Comparison of ENCODE assay signal across 7 cellular contexts in genomic region chr22:36450923-36451322, GRCh38. TPM values are rescaled to one million over a fixed set of nuclear protein-coding genes. Genes with fewer than 3 reads are reported as not detected.
A peak's percentile ranks its signal among the peaks of the same experiment; 100 is the strongest.
DNase-seq lines count a peak whose midpoint lies in the region; ATAC-seq and TF ChIP-seq lines count a peak whose summit lies in the region.
"Not testable (repeated sequence)": the region's sequence is repeated elsewhere in the genome, so short reads cannot be mapped to it uniquely, and the experiment has no call there.

No MANE protein-coding gene starts in this region.

- H3K4me3 ChIP-seq in HCT116 (replicated peaks in 1 of 2; ENCODE audit: low read depth in 1 of 2, low read length in 2 of 2); RWPE2 (ENCODE audit: severe bottlenecking); heart right ventricle: not testable (repeated sequence)

- not testable (repeated sequence) for ATAC-seq in HCT116; RWPE2 (ENCODE audit: low read depth); activated T-cell treated with anti-CD3 and anti-CD28 coated beads, Interleukin-2, amount 50 U/mL, for 72 hours (replicated peaks in 1 of 2); central memory CD8-positive, alpha-beta T cell (replicated peaks; ENCODE audit: extremely low read depth, poor library complexity, severe bottlenecking); heart right ventricle; naive B cell (ENCODE audit: low read depth in 2 of 2); stimulated activated naive B cell treated with anti-CD40 and anti-IgM and Interleukin-4, amounts not matched to agents 10 μg/mL and 1 μg/mL and 100 μg/mL, for 72 hours (replicated peaks)

- H3K9me3 ChIP-seq in HCT116 (ENCODE audit: control insufficient read depth in 1 of 2, insufficient read depth in 1 of 2, low read depth in 1 of 2, low read length in 2 of 2); RWPE2 (ENCODE audit: severe bottlenecking); heart right ventricle: not testable (repeated sequence)

- TF ChIP-seq RAD21 in HCT116 (IDR thresholded peaks at IDR 0.05; ENCODE audit: low read depth), result not testable (repeated sequence)

- RAD21 ChIA-PET in HCT116 (lab: Charles Lee; ENCODE audit: low non-redundant PET in 1 of 2, low total read pairs in 2 of 2, uncharacterized antibody in 2 of 2, unreplicated experiment in 2 of 2), result interaction anchor here in 1 of 2 experiments (0.6 kb wide), 1 partner anchor 113 kb away, joined by 3 read pairs; no protein-coding TSS in a partner anchor

- BruUV-seq in HCT116 (replicated peaks; lab: Mats Ljungman, UMichigan), result not testable (repeated sequence)

- not testable (repeated sequence) for TF ChIP-seq CTCF in HCT116 (IDR thresholded peaks at IDR 0.05 in 2 of 3, conservative IDR thresholded peaks at IDR 0.05 in 1 of 3; ENCODE audit: borderline replicate concordance in 1 of 3, insufficient read depth in 1 of 3, low read depth in 2 of 3, low read length in 2 of 3); RWPE2 (IDR thresholded peaks at IDR 0.05; ENCODE audit: poor library complexity, severe bottlenecking); heart right ventricle (IDR thresholded peaks at IDR 0.05)

- H3K27ac Mint-ChIP-seq in activated T-cell treated with anti-CD3 and anti-CD28 coated beads, Interleukin-2, amount 50 U/mL, for 72 hours, result peak overlapping the region; percentile 16
- H3K27ac Mint-ChIP-seq in central memory CD8-positive, alpha-beta T cell (ENCODE audit: low read depth), result peak overlapping the region; percentile 82
- peak overlapping the region; percentile 89 to 100 (median 98) for H3K27ac Mint-ChIP-seq in naive B cell
- H3K27ac Mint-ChIP-seq in stimulated activated naive B cell treated with anti-CD40 and anti-IgM and Interleukin-4, amounts not matched to agents 10 μg/mL and 1 μg/mL and 100 μg/mL, for 72 hours, result peak overlapping the region; percentile 92

- not testable (repeated sequence) for H3K27me3 ChIP-seq in HCT116 (ENCODE audit: insufficient read depth, low read length); RWPE2 (ENCODE audit: insufficient read depth, poor library complexity, severe bottlenecking); heart right ventricle

- 93% methylated on average over 7 of the region's 7 CpGs for WGBS in heart right ventricle, 2 donors

- H3K4me3 Mint-ChIP-seq in activated T-cell treated with anti-CD3 and anti-CD28 coated beads, Interleukin-2, amount 50 U/mL, for 72 hours, result peak overlapping the region; percentile 49 to 73
- peak overlapping the region; percentile 13 for H3K4me3 Mint-ChIP-seq in central memory CD8-positive, alpha-beta T cell
- H3K4me3 Mint-ChIP-seq in naive B cell, result peak overlapping the region in 6 of 8 donors; percentile 9 to 84 (median 71)
- H3K4me3 Mint-ChIP-seq in stimulated activated naive B cell treated with anti-CD40 and anti-IgM and Interleukin-4, amounts not matched to agents 10 μg/mL and 1 μg/mL and 100 μg/mL, for 72 hours, result peak overlapping the region in 1 of 2 donors; percentile 43

- intact Hi-C loops in HCT116 (cut with micrococcal nuclease) (loop anchor here (5.0 kb wide), 1 partner anchor 64 kb away; the partner anchor contains the start of gene MYH9), heart right ventricle (cut with DNase I) (loop anchor here in 4 of 10 donors (5.0 kb wide), 2 partner anchors 64 to 129 kb away; partner anchors contain the start of gene MYH9 (in 3 of the 4))

- H3K9ac ChIP-seq in HCT116 (ENCODE audit: low read length), result peak overlapping the region; percentile 47; the same call in 1 of the 2 replicates

- H3K4me1 ChIP-seq in HCT116 (ENCODE audit: control insufficient read depth in 1 of 2, insufficient read depth in 2 of 2, low read length in 2 of 2), result peaks cover 29 to 48% of the 10 kb centered on the region in 2 experiments
- peaks cover 10% of the 10 kb centered on the region for H3K4me1 ChIP-seq in RWPE2 (ENCODE audit: insufficient read depth, poor library complexity, severe bottlenecking)
- peaks cover 16 to 93% (median 61%) of the 10 kb centered on the region in 9 donors for H3K4me1 ChIP-seq in heart right ventricle

- not testable (repeated sequence) for TF ChIP-seq POLR2A in HCT116 (IDR thresholded peaks at IDR 0.05; ENCODE audit: borderline replicate concordance, extremely low read depth, insufficient read depth, insufficient read length)

- CTCF ChIA-PET in HCT116 (lab: Charles Lee), result not testable (repeated sequence)

- peaks cover 51% of the 10 kb centered on the region for H3K4me1 Mint-ChIP-seq in activated T-cell treated with anti-CD3 and anti-CD28 coated beads, Interleukin-2, amount 50 U/mL, for 72 hours (ENCODE audit: low read depth)
- peaks cover 35% of the 10 kb centered on the region for H3K4me1 Mint-ChIP-seq in central memory CD8-positive, alpha-beta T cell
- peaks cover 32 to 67% (median 49%) of the 10 kb centered on the region in 3 donors for H3K4me1 Mint-ChIP-seq in naive B cell
- peaks cover 35 to 65% of the 10 kb centered on the region in 2 donors for H3K4me1 Mint-ChIP-seq in stimulated activated naive B cell treated with anti-CD40 and anti-IgM and Interleukin-4, amounts not matched to agents 10 μg/mL and 1 μg/mL and 100 μg/mL, for 72 hours

- not testable (repeated sequence) for H3K9me2 ChIP-seq in HCT116 (ENCODE audit: insufficient read depth)

- H3K36me3 ChIP-seq in HCT116 (ENCODE audit: control insufficient read depth in 1 of 2, insufficient read depth in 2 of 2, low read length in 2 of 2); RWPE2 (ENCODE audit: low read depth); heart right ventricle: not testable (repeated sequence)

- H3K27ac ChIP-seq in HCT116 (ENCODE audit: low read depth, low read length) (peak overlapping the region; percentile 50), RWPE2 (ENCODE audit: poor library complexity, severe bottlenecking) (peak overlapping the region; percentile 44), heart right ventricle (peak overlapping the region in 9 of 10 donors; percentile 69 to 97 (median 95))

- H3K4me2 ChIP-seq in HCT116 (ENCODE audit: low read length), result peak overlapping the region; percentile 85

- H3K9me3 Mint-ChIP-seq in activated T-cell treated with anti-CD3 and anti-CD28 coated beads, Interleukin-2, amount 50 U/mL, for 72 hours; central memory CD8-positive, alpha-beta T cell; naive B cell; stimulated activated naive B cell treated with anti-CD40 and anti-IgM and Interleukin-4, amounts not matched to agents 10 μg/mL and 1 μg/mL and 100 μg/mL, for 72 hours: not testable (repeated sequence)

- not testable (repeated sequence) for H4K20me1 ChIP-seq in HCT116 (ENCODE audit: insufficient read depth)

- H3K36me3 Mint-ChIP-seq in activated T-cell treated with anti-CD3 and anti-CD28 coated beads, Interleukin-2, amount 50 U/mL, for 72 hours (ENCODE audit: insufficient read depth in 2 of 2); naive B cell; stimulated activated naive B cell treated with anti-CD40 and anti-IgM and Interleukin-4, amounts not matched to agents 10 μg/mL and 1 μg/mL and 100 μg/mL, for 72 hours: not testable (repeated sequence)
- H3K36me3 Mint-ChIP-seq in central memory CD8-positive, alpha-beta T cell (ENCODE audit: insufficient read depth), result peaks cover 16% of the 10 kb centered on the region

- H3K79me2 ChIP-seq in HCT116 (ENCODE audit: insufficient read depth, low read length), result not testable (repeated sequence)

- H2AFZ ChIP-seq in HCT116 (ENCODE audit: low read depth, low read length, poor library complexity, severe bottlenecking), result not testable (repeated sequence)

- POLR2A ChIA-PET in HCT116 (lab: Charles Lee), result not testable (repeated sequence)

- not testable (repeated sequence) for DNase-seq in HCT116 (ENCODE audit: low read depth, low spot score); RWPE2 (ENCODE audit: low spot score); activated T-cell treated with anti-CD3 and anti-CD28 coated beads, Interleukin-2, amount 50 U/mL, for 72 hours; central memory CD8-positive, alpha-beta T cell (ENCODE audit: low spot score in 2 of 2); heart right ventricle; naive B cell; stimulated activated naive B cell treated with anti-CD40 and anti-IgM and Interleukin-4, amounts not matched to agents 10 μg/mL and 1 μg/mL and 100 μg/mL, for 72 hours

- H3K27me3 Mint-ChIP-seq in activated T-cell treated with anti-CD3 and anti-CD28 coated beads, Interleukin-2, amount 50 U/mL, for 72 hours (ENCODE audit: low read depth); central memory CD8-positive, alpha-beta T cell; naive B cell; stimulated activated naive B cell treated with anti-CD40 and anti-IgM and Interleukin-4, amounts not matched to agents 10 μg/mL and 1 μg/mL and 100 μg/mL, for 72 hours: not testable (repeated sequence)

RNA-seq across cellular contexts. Expression of gene TXN2, which starts 30.5 kb away (rescaled TPM):
- total RNA-seq in HCT116 (2021; ENCODE audit: unreplicated experiment) (87.0 TPM), heart right ventricle (100 to 1,000 TPM; 107 to 142 (median 122) TPM)
- polyA plus RNA-seq in HCT116 (2012), result 104 and 117 TPM in 2 replicates
- total RNA-seq in activated T-cell treated with anti-CD3 and anti-CD28 coated beads, Interleukin-2, amount 50 U/mL, for 72 hours, result 100 to 1,000 TPM; 115 TPM
- polyA plus RNA-seq in heart right ventricle (100 to 1,000 TPM; 103 to 155 TPM), naive B cell (ENCODE audit: low read depth in 6 of 6) (100 to 1,000 TPM in 5 of 6 donors, 10 to 100 TPM in 1; 97.1 to 130 (median 108) TPM)

RNA-seq across cellular contexts. Expression of gene FOXRED2, which starts 55.9 kb away (rescaled TPM):
- 19.9 TPM for total RNA-seq in HCT116 (2021; ENCODE audit: unreplicated experiment)
- 7.2 and 7.6 TPM in 2 replicates for polyA plus RNA-seq in HCT116 (2012)
- total RNA-seq in activated T-cell treated with anti-CD3 and anti-CD28 coated beads, Interleukin-2, amount 50 U/mL, for 72 hours, result 10 to 100 TPM; 12.6 to 19.3 TPM
- 10 to 100 TPM in 3 of 10 donors, 1 to 10 TPM in 7; 6.3 to 15.7 (median 8.6) TPM for total RNA-seq in heart right ventricle
- polyA plus RNA-seq in heart right ventricle, result 1 to 10 TPM; 2.2 to 2.4 TPM
- 1 to 10 TPM; 2.0 to 6.3 (median 3.2) TPM for polyA plus RNA-seq in naive B cell (ENCODE audit: low read depth in 6 of 6)

Comparison
In these comparisons a context has a peak if more than half of its experiments do, and no peak if none do; other contexts are left out.
1. H3K27ac ChIP-seq: peak in every context shown above with its lines; median percentile 95 in heart right ventricle; 50 in HCT116; 44 in RWPE2.
2. H3K27ac Mint-ChIP-seq: peak in every context shown above with its lines; median percentile 98 in naive B cell; 92 in stimulated activated naive B cell treated with anti-CD40 and anti-IgM and Interleukin-4, amounts not matched to agents 10 μg/mL and 1 μg/mL and 100 μg/mL, for 72 hours; 82 in central memory CD8-positive, alpha-beta T cell; 16 in activated T-cell treated with anti-CD3 and anti-CD28 coated beads, Interleukin-2, amount 50 U/mL, for 72 hours.